Comparison of ENCODE assay signal across 8 cellular contexts in the genomic region with DNA sequence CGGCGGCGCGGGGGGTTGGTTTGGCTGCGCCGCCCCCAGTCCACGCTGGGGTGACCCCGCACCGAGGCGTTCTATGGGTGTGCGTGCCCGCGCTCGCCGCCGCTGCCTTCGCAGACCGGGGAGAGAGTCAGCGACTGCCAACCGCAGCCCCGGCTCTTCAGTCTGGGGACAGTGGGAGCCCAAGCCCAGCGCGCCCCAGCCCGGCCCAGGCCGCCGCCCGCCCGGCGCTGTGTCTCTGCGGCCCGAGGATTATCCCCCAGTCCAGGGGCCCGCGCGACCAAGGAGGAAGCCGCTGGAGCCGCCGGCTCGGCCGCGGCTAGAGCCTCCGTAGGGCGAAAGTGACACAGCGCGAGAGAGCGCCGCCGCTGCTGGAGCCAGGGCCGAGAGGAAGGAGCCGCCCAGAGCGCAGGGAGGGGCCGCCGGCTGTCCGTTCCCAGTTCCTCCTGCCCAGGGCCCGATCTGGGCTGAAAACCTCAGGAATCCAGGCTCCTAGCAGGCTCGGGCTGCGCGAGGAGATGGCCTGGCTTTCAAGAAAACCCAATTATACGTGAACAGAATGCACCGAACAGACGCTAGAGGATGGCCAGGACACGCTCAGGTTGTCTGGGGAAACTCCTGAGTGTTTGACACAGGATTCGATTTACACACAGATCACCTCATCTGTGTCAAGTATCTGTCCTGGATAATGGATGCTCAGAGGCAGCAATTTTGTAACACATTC. TPM values are rescaled to one million over a fixed set of nuclear protein-coding genes. Genes with fewer than 3 reads are reported as not detected.
A peak's percentile ranks its signal among the peaks of the same experiment; 100 is the strongest.
DNase-seq lines count a peak whose midpoint lies in the region; ATAC-seq, FAIRE-seq and TF ChIP-seq lines count a peak whose summit lies in the region.

No MANE protein-coding gene starts in this region.

- peak overlapping the region; percentile 94 to 100 (median 100) for H3K4me2 ChIP-seq in BLaER1 treated with 17β-estradiol and CSF1 and Interleukin-3, amounts not matched to agents 10 nM and 100 nM

- peaks cover 0 to 45% (median 34%) of the 10 kb centered on the region in 11 experiments; a peak in 18 of 22 replicates for H3K27me3 ChIP-seq in BLaER1 treated with 17β-estradiol and CSF1 and Interleukin-3, amounts not matched to agents 10 nM and 100 nM
- no peaks in the 10 kb centered on the region for H3K27me3 ChIP-seq in SJSA1 (replicated peaks)

- peaks cover 0 to 9% (median 0%) of the 10 kb centered on the region in 11 experiments; a peak in 1 of 22 replicates for H3K36me3 ChIP-seq in BLaER1 treated with 17β-estradiol and CSF1 and Interleukin-3, amounts not matched to agents 10 nM and 100 nM
- peaks cover 52% of the 10 kb centered on the region for H3K36me3 ChIP-seq in SJSA1

- intact Hi-C loops in posterior vena cava (cut with DNase I): loop anchor here (10.0 kb wide), 2 partner anchors 84 to 124 kb away; no protein-coding TSS in a partner anchor

- FAIRE-seq in HTR-8/SVneo (lab: Jason Lieb, UNC): no peak

- no peaks in the 10 kb centered on the region for H3K9me3 ChIP-seq in BLaER1 treated with 17β-estradiol and CSF1 and Interleukin-3, amounts not matched to agents 10 nM and 100 nM (replicated peaks in 1 of 11)
- H3K9me3 ChIP-seq in SJSA1 (replicated peaks): 0 out of 2 replicates have a peak, but pooled peaks cover 2% of the 10 kb centered on the region

- TF ChIP-seq CTCF in astrocyte of the spinal cord (IDR thresholded peaks at IDR 0.05; ENCODE audit: low read depth, low read length): no peak

- H3K9ac ChIP-seq in BLaER1 treated with 17β-estradiol and CSF1 and Interleukin-3, amounts not matched to agents 10 nM and 100 nM: peak overlapping the region; percentile 57 to 82 (median 80)

- peak overlapping the region; percentile 73 to 95 (median 81) for H3K4me3 ChIP-seq in BLaER1 treated with 17β-estradiol and CSF1 and Interleukin-3, amounts not matched to agents 10 nM and 100 nM
- peak overlapping the region; percentile 79 for H3K4me3 ChIP-seq in SJSA1
- peak overlapping the region; percentile 87 for H3K4me3 ChIP-seq in astrocyte of the spinal cord (ENCODE audit: low read depth, low read length)

- H3K4me1 ChIP-seq in BLaER1 treated with 17β-estradiol and CSF1 and Interleukin-3, amounts not matched to agents 10 nM and 100 nM: peaks cover 11 to 35% (median 28%) of the 10 kb centered on the region in 10 experiments
- H3K4me1 ChIP-seq in SJSA1 (replicated peaks): peaks cover 69% of the 10 kb centered on the region

- DNase-seq in HTR-8/SVneo (ENCODE audit: insufficient read length, low spot score) (peak; percentile 38), SJSA1 (ENCODE audit: low read depth in 1 of 2, low spot score in 2 of 2) (peak; percentile 84 to 86), astrocyte of the spinal cord (ENCODE audit: low read depth, low spot score) (peak; percentile 80), hippocampal formation (lab: John Stamatoyannopoulos, UW) (peak; percentile 61 to 73), posterior vena cava (ENCODE audit: low spot score) (peak; percentile 95)
- no peak for DNase-seq in effector CD8-positive, alpha-beta T cell (lab: John Stamatoyannopoulos, UW)

- H4K20me1 ChIP-seq in BLaER1 treated with 17β-estradiol and CSF1 and Interleukin-3, amounts not matched to agents 10 nM and 100 nM: peaks cover 48 to 68% (median 64%) of the 10 kb centered on the region in 11 experiments

- peak overlapping the region; percentile 21 to 79 (median 50); a peak in 18 of 22 replicates for H3K27ac ChIP-seq in BLaER1 treated with 17β-estradiol and CSF1 and Interleukin-3, amounts not matched to agents 10 nM and 100 nM
- peak overlapping the region; percentile 74 for H3K27ac ChIP-seq in SJSA1

- ATAC-seq in GM19035 (IDR thresholded peaks at IDR 0.05; ENCODE audit: unreplicated experiment): peak; percentile 43

- in situ Hi-C loops in astrocyte of the spinal cord (cut with HindIII; ENCODE audit: low sequenced_read_pairs): no loop called here

RNA-seq across cellular contexts. Expression of a gene that starts 2.4 kb away (rescaled TPM):
- 48.2 and 91.5 TPM in 2 replicates for total RNA-seq in SJSA1 (2014; rRNA removed; shearing (Covaris generic))
- total RNA-seq in posterior vena cava: 100 to 1,000 TPM in 1 of 2 donors, 10 to 100 TPM in 1; 87.8 to 116 TPM
